1 cellular context compared by ENCODE assay signal in the genomic region with DNA sequence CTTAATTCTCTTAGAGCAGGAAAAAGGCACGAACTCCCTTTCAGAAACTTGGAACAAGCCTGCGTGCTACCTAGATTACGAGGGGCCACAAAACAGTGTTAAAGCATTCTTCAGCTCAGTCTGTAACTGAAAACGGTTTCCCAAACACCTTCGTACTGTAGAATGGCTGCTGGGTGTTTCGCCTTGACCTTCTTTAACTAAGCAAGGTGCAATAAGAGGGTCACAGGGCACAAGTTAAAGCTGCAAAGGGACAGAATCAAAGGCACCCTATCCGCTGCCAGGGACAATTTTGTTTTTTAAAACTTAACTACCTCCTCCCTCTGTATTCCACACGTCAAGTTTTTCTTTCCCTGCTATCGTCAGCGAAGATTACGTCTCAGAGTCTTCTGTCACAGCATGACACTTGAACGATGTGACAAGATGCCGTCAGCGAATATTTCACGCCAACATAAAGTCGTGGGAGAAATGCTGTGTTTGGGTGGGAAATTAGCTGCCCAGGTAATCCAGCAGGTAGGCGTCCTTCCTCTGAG.
TF ChIP-seq lines count a peak whose summit lies in the region.

No MANE protein-coding gene starts in this region.

TF ChIP-seq in liver, 16 proteins besides CTCF, POLR2A, EP300 and RAD21 (continued from another document):
- TF ChIP-seq, protein P1, sequence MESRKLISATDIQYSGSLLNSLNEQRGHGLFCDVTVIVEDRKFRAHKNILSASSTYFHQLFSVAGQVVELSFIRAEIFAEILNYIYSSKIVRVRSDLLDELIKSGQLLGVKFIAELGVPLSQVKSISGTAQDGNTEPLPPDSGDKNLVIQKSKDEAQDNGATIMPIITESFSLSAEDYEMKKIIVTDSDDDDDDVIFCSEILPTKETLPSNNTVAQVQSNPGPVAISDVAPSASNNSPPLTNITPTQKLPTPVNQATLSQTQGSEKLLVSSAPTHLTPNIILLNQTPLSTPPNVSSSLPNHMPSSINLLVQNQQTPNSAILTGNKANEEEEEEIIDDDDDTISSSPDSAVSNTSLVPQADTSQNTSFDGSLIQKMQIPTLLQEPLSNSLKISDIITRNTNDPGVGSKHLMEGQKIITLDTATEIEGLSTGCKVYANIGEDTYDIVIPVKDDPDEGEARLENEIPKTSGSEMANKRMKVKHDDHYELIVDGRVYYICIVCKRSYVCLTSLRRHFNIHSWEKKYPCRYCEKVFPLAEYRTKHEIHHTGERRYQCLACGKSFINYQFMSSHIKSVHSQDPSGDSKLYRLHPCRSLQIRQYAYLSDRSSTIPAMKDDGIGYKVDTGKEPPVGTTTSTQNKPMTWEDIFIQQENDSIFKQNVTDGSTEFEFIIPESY (IDR thresholded peaks at IDR 0.05): no peak
- TF ChIP-seq, protein P2, sequence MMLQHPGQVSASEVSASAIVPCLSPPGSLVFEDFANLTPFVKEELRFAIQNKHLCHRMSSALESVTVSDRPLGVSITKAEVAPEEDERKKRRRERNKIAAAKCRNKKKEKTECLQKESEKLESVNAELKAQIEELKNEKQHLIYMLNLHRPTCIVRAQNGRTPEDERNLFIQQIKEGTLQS (IDR thresholded peaks at IDR 0.05): no peak
- TF ChIP-seq, protein P3, sequence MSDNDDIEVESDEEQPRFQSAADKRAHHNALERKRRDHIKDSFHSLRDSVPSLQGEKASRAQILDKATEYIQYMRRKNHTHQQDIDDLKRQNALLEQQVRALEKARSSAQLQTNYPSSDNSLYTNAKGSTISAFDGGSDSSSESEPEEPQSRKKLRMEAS (IDR thresholded peaks at IDR 0.05): no peak
- TF ChIP-seq HNF4A (conservative IDR thresholded peaks at IDR 0.05) (no peak), RXRA (IDR thresholded peaks at IDR 0.05) (no peak), GABPA (IDR thresholded peaks at IDR 0.05 in 1 of 2, conservative IDR thresholded peaks at IDR 0.05 in 1 of 2) (no peak), FOXA2 (IDR thresholded peaks at IDR 0.05) (no peak), FOXA1 (IDR thresholded peaks at IDR 0.05) (no peak), JUND (IDR thresholded peaks at IDR 0.05) (no peak)
